Comparison of ENCODE assay signal across 16 cellular contexts in the genomic region with DNA sequence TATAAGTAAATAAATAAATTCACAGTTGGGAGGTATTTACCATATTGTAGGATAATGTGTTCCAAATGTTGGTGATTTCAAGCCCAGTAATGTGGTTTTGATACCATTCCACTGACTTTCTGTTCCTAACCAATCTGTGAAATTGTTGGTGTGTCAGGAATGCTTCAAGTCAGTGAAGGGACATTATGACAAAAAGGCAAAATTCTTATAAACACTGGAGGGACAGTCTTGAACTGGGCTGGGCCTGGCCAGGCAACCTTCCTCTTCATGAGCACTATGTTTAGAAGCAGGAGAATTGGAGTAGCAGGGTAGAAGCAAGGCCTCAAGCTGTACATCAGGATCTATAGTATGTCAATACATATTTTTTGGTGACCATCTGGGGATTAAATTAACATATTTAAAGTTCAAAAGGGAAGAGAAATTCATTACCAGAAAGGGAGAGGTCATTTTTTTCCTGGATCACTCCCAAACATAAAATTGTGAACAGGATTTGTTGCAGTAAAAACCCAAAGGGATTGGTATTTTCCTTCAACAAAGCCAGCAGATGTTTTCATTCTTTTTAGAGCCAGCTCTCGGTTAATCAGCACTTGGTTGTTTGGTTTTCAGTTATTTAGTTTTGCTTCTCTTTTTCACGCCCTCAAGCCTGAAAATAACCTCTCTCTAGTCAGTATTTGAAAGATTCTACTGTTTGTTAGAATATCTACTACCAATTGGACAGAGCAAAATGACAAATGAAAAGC.
A peak's percentile ranks its signal among the peaks of the same experiment; 100 is the strongest.
DNase-seq lines count a peak whose midpoint lies in the region; ATAC-seq and TF ChIP-seq lines count a peak whose summit lies in the region.
"Had no signal": no experiment of that assay in that cellular context is flagged by ENCODE, and none has a peak within 500 bp of the region (broad histone marks: within the 10 kb centered on the region; RNA-seq: fewer than 3 reads in every experiment).

No MANE protein-coding gene starts in this region.

- no peak overlapping the region for H2AK5ac ChIP-seq in mesenchymal stem cell (ENCODE audit: low read length, severe bottlenecking)

- H3K27me3 ChIP-seq in mesenchymal stem cell (ENCODE audit: control insufficient read depth in 1 of 2, insufficient read depth in 1 of 2, low read length in 2 of 2): no peaks in the 10 kb centered on the region
- no peaks in the 10 kb centered on the region for H3K27me3 ChIP-seq in HAP-1 (ENCODE audit: low read depth)

- no peak for TF ChIP-seq CTCF in HFF-Myc (IDR thresholded peaks at IDR 0.05; ENCODE audit: low read depth, low read length, missing control alignments)
- TF ChIP-seq CTCF in coronary artery (IDR thresholded peaks at IDR 0.05): no peak

- no peak overlapping the region for H4K91ac ChIP-seq in mesenchymal stem cell (ENCODE audit: low read length)

- H3K4me2 ChIP-seq in mesenchymal stem cell (ENCODE audit: low read length, poor library complexity, severe bottlenecking): no peak overlapping the region

- no peaks in the 10 kb centered on the region for H3K9me3 ChIP-seq in mesenchymal stem cell (ENCODE audit: control insufficient read depth, low read length)
- H3K9me3 ChIP-seq in T-helper 17 cell (ENCODE audit: control insufficient read depth, low read length, poor library complexity, severe bottlenecking): no peaks in the 10 kb centered on the region
- no peaks in the 10 kb centered on the region for H3K9me3 ChIP-seq in HAP-1

- H3K79me1 ChIP-seq in mesenchymal stem cell (replicated peaks; ENCODE audit: low read length, poor library complexity, severe bottlenecking): no peaks in the 10 kb centered on the region

- no peak overlapping the region for H4K8ac ChIP-seq in mesenchymal stem cell (ENCODE audit: low read length)

- H3K27ac Mint-ChIP-seq in T-helper 17 cell: no peak overlapping the region
- H3K27ac Mint-ChIP-seq: activated T-cell treated with anti-CD3 and anti-CD28 coated beads, Interleukin-2, amount 50 U/mL, for 24 hours; immature natural killer cell had no signal

- ATAC-seq in T-helper 17 cell: no peak

- no peak overlapping the region for H2BK12ac ChIP-seq in mesenchymal stem cell (ENCODE audit: low read length in 2 of 2)

- H3K4me3 ChIP-seq in HFF-Myc (replicated peaks; ENCODE audit: low read depth, low read length) (no peak overlapping the region), coronary artery (no peak overlapping the region), mesenchymal stem cell (ENCODE audit: insufficient read depth in 1 of 2, low read depth in 1 of 2, low read length in 2 of 2) (no peak overlapping the region), HAP-1 (no peak overlapping the region)

- in situ Hi-C loops in HAP-1 (cut with MboI; ENCODE audit: low sequenced_read_pairs): no loop called here

- H3K9ac ChIP-seq in mesenchymal stem cell (ENCODE audit: low read length): peak overlapping the region; percentile 50
- H3K9ac ChIP-seq: parathyroid adenoma had no signal

- no peak overlapping the region for H2BK5ac ChIP-seq in mesenchymal stem cell (ENCODE audit: low read depth, low read length, poor library complexity, severe bottlenecking)

- no peak overlapping the region for H2BK15ac ChIP-seq in mesenchymal stem cell (ENCODE audit: low read depth, poor library complexity, severe bottlenecking)

- no peak overlapping the region for H2BK120ac ChIP-seq in mesenchymal stem cell (ENCODE audit: low read depth, low read length)

- H3K18ac ChIP-seq in mesenchymal stem cell (ENCODE audit: low read depth in 1 of 2, low read length in 2 of 2): no peak overlapping the region

- H3K4me1 ChIP-seq in mesenchymal stem cell (ENCODE audit: control insufficient read depth, insufficient read depth, low read depth, low read length) (no peaks in the 10 kb centered on the region), HAP-1 (no peaks in the 10 kb centered on the region)
- H3K4me1 ChIP-seq: parathyroid adenoma had no signal

- H3K36me3 Mint-ChIP-seq in T-helper 17 cell (ENCODE audit: low read depth): no peaks in the 10 kb centered on the region
- H3K36me3 Mint-ChIP-seq: immature natural killer cell had no signal

- H3K23ac ChIP-seq in mesenchymal stem cell (ENCODE audit: low read length in 2 of 2): no peak overlapping the region

- DNase-seq in AG20443 (ENCODE audit: low spot score) (peak; percentile 67), HFF-Myc (ENCODE audit: extremely low read depth, low read depth) (peak; percentile 33), coronary artery (ENCODE audit: low spot score) (no peak), mesenchymal stem cell (no peak), NCI-H2196 (lab: John Stamatoyannopoulos, UW; ENCODE audit: unreplicated experiment) (no peak), T-helper 17 cell (no peak), GM19238 (ENCODE audit: insufficient read length, low spot score) (no peak), HAP-1 (ENCODE audit: low spot score in 2 of 2) (no peak)
- DNase-seq: activated CD4-positive, alpha-beta T cell treated with anti-CD3 and anti-CD28 coated beads for 48 hours; activated T-cell treated with anti-CD3 and anti-CD28 coated beads, Interleukin-2, amount 50 U/mL, for 24 hours; DMS 273 treated with DMSO at 0.1 percent for 48 hours; immature natural killer cell; midbrain; NCI-H1930; NCI-H526 treated with DMSO at 0.1 percent for 48 hours had no signal

- H3K4me3 Mint-ChIP-seq in T-helper 17 cell: no peak overlapping the region
- H3K4me3 Mint-ChIP-seq: activated T-cell treated with anti-CD3 and anti-CD28 coated beads, Interleukin-2, amount 50 U/mL, for 24 hours; immature natural killer cell had no signal

- H3K36me3 ChIP-seq in mesenchymal stem cell (ENCODE audit: control insufficient read depth in 1 of 2, insufficient read depth in 2 of 2, low read depth in 1 of 2, low read length in 2 of 2) (no peaks in the 10 kb centered on the region), HAP-1 (replicated peaks) (no peaks in the 10 kb centered on the region)

- H3K4ac ChIP-seq in mesenchymal stem cell (ENCODE audit: low read depth in 1 of 2, low read length in 2 of 2): no peak overlapping the region

- H3K14ac ChIP-seq in mesenchymal stem cell (ENCODE audit: low read length in 2 of 2): no peak overlapping the region

- peaks cover 24% of the 10 kb centered on the region for H3K27me3 Mint-ChIP-seq in T-helper 17 cell

- H3K27ac ChIP-seq in coronary artery: peak overlapping the region; percentile 44 to 72
- no peak overlapping the region for H3K27ac ChIP-seq in mesenchymal stem cell (ENCODE audit: low read length, poor library complexity, severe bottlenecking)
- H3K27ac ChIP-seq: parathyroid adenoma had no signal

- H2AFZ ChIP-seq in mesenchymal stem cell (ENCODE audit: low read depth, low read length): no peak overlapping the region
- H2AFZ ChIP-seq: parathyroid adenoma had no signal

- no CpG with 5 or more reads among the region's 2 CpGs for WGBS in mesenchymal stem cell

- peaks cover 9% of the 10 kb centered on the region for H3K4me1 Mint-ChIP-seq in T-helper 17 cell
- H3K4me1 Mint-ChIP-seq: immature natural killer cell had no signal

Comparison
In these comparisons a context has a peak if more than half of its experiments do, and no peak if none do; other contexts are left out.
1. DNase-seq: peak in AG20443 (single experiment) and HFF-Myc (single experiment); none in coronary artery (single experiment), mesenchymal stem cell (single experiment), NCI-H2196 (single experiment), T-helper 17 cell (0 of 3), GM19238 (single experiment) and HAP-1 (0 of 2).